Comparison of ENCODE assay signal across 8 cellular contexts in genomic region chr18:159037-159652, GRCh38. TPM values are rescaled to one million over a fixed set of nuclear protein-coding genes. Genes with fewer than 3 reads are reported as not detected.
A peak's percentile ranks its signal among the peaks of the same experiment; 100 is the strongest.
DNase-seq lines count a peak whose midpoint lies in the region; ATAC-seq, FAIRE-seq and TF ChIP-seq lines count a peak whose summit lies in the region.

No MANE protein-coding gene starts in this region.

- intact Hi-C loops in OCI-LY7 (cut with micrococcal nuclease; ENCODE audit: unreplicated experiment) (loop anchor here (1.0 kb wide), 1 partner anchor 109 kb away; the partner anchor contains the start of gene THOC1), mucosa of descending colon (cut with DNase I, micrococcal nuclease) (no loop called here)

- H3K4me3 ChIP-seq in OCI-LY7 (ENCODE audit: low read depth, low read length, poor library complexity, severe bottlenecking) (peak overlapping the region; percentile 94), mucosa of descending colon (peak overlapping the region; percentile 81)

- FAIRE-seq in RCC 7860 (lab: Jason Lieb, UNC), result no peak

- BruUV-seq in OCI-LY7 (replicated peaks; lab: Mats Ljungman, UMichigan), result no TSS peak

- H3K36me3 ChIP-seq in OCI-LY7 (ENCODE audit: insufficient read depth, low read length), result peaks cover 34% of the 10 kb centered on the region
- no peaks in the 10 kb centered on the region for H3K36me3 ChIP-seq in mucosa of descending colon (ENCODE audit: low read depth)

- H3K9me3 ChIP-seq in OCI-LY7 (ENCODE audit: low read length) (no peaks in the 10 kb centered on the region), mucosa of descending colon (no peaks in the 10 kb centered on the region)

- DNase-seq in AG08395 (ENCODE audit: low spot score) (peak; percentile 8), OCI-LY7 (ENCODE audit: low spot score) (peak; percentile 20), dermis blood vessel endothelial cell (peak; percentile 38), mucosa of descending colon (no peak), RCC 7860 (ENCODE audit: low spot score) (no peak), NCI-H526 (lab: John Stamatoyannopoulos, UW) (no peak)

- peaks cover 58% of the 10 kb centered on the region for H3K79me2 ChIP-seq in OCI-LY7 (ENCODE audit: insufficient read depth, low read depth, low read length)

- no peak overlapping the region for H2AFZ ChIP-seq in OCI-LY7 (ENCODE audit: low read length)

- peaks cover 10% of the 10 kb centered on the region; the same call in 1 of the 2 replicates for H4K20me1 ChIP-seq in OCI-LY7 (ENCODE audit: insufficient read depth, low read length)

- TF ChIP-seq CTCF in OCI-LY7 (conservative IDR thresholded peaks at IDR 0.05; ENCODE audit: low read length) (no peak), mucosa of descending colon (IDR thresholded peaks at IDR 0.05) (no peak)

- CTCF ChIA-PET in OCI-LY7 (lab: Charles Lee; ENCODE audit: unreplicated experiment), result no interaction called here

- peak overlapping the region; percentile 60 for H3K27ac ChIP-seq in OCI-LY7 (ENCODE audit: low read depth, low read length, poor library complexity, severe bottlenecking)

- ATAC-seq in GM18502 (IDR thresholded peaks at IDR 0.05; ENCODE audit: poor library complexity, unreplicated experiment), result peak; percentile 0
- ATAC-seq in mucosa of descending colon, result no peak
- ATAC-seq in GM18867 (IDR thresholded peaks at IDR 0.05; ENCODE audit: unreplicated experiment), result no peak

- POLR2A ChIA-PET in OCI-LY7 (lab: Charles Lee), result interaction anchor here (1.2 to 2.1 kb wide), 2 partner anchors 19 to 108 kb away, joined by 3 to 8 read pairs; partner anchors contain the start of gene THOC1

- H3K4me1 ChIP-seq in OCI-LY7 (ENCODE audit: insufficient read depth, low read length, poor library complexity, severe bottlenecking) (peaks cover 30% of the 10 kb centered on the region), mucosa of descending colon (ENCODE audit: low read depth) (peaks cover 20% of the 10 kb centered on the region)

- H3K9me2 ChIP-seq in OCI-LY7 (ENCODE audit: insufficient read depth, low read length), result no peaks in the 10 kb centered on the region

- H3K4me2 ChIP-seq in OCI-LY7 (ENCODE audit: low read length), result peak overlapping the region; percentile 93

RNA-seq across cellular contexts. Expression of gene USP14, which starts 0.8 kb away (rescaled TPM):
- 18.4 and 21.3 TPM in 2 replicates for total RNA-seq in OCI-LY7 (2014; rRNA removed; shearing (Covaris generic))
- 86.9 and 88.3 TPM in 2 replicates for total RNA-seq in OCI-LY7 (2022)
- 22.0 and 92.5 TPM in 2 replicates for total RNA-seq in dermis blood vessel endothelial cell
- total RNA-seq in mucosa of descending colon, result 10 to 100 TPM; 25.5 to 47.6 (median 38.2) TPM

Comparison
In these comparisons a context has a peak if more than half of its experiments do, and no peak if none do; other contexts are left out.
1. DNase-seq: peak in AG08395 (single experiment), OCI-LY7 (single experiment) and dermis blood vessel endothelial cell (single experiment); none in mucosa of descending colon (0 of 3), RCC 7860 (single experiment) and NCI-H526 (0 of 2).